22 cellular contexts compared by ENCODE assay signal in genomic region chr9:24036459-24036858, GRCh38.
DNase-seq lines count a peak whose midpoint lies in the region; ATAC-seq and TF ChIP-seq lines count a peak whose summit lies in the region.
"Had no signal": no experiment of that assay in that cellular context is flagged by ENCODE, and none has a peak within 500 bp of the region (broad histone marks: within the 10 kb centered on the region; RNA-seq: fewer than 3 reads in every experiment).

No MANE protein-coding gene starts in this region.

- peaks cover 38% of the 10 kb centered on the region for H3K4me1 ChIP-seq in GM23338 (ENCODE audit: insufficient read depth)
- H3K4me1 ChIP-seq: A549 had no signal

- no peaks in the 10 kb centered on the region for H3K27me3 ChIP-seq in GM23338 (ENCODE audit: insufficient read depth)
- H3K27me3 ChIP-seq: BLaER1 treated with 17β-estradiol and CSF1 and Interleukin-3, amounts not matched to agents 10 nM and 100 nM had no signal

- H4K20me1 ChIP-seq in GM23338 (replicated peaks; ENCODE audit: insufficient read depth) = no peaks in the 10 kb centered on the region
- H4K20me1 ChIP-seq: BLaER1 treated with 17β-estradiol and CSF1 and Interleukin-3, amounts not matched to agents 10 nM and 100 nM had no signal

- ATAC-seq in GM23338 (peak; percentile 31; the same call in 2 of the 3 replicates), GM21825 (IDR thresholded peaks at IDR 0.05; ENCODE audit: unreplicated experiment) (no peak)
- no peak for ATAC-seq in activated T-helper 17 cell treated with anti-CD3 and anti-CD28 coated beads, Interleukin-2, amount 50 U/mL, for 72 hours (replicated peaks)
- ATAC-seq: A549; CD8-positive, alpha-beta T cell; HepG2; PC-3; SK-N-SH treated with all-trans-retinoic acid at 6 μM for 48 hours; T-cell had no signal

- H3K4me1 Mint-ChIP-seq in GM23338 = peaks cover 40% of the 10 kb centered on the region
- peaks cover 31% of the 10 kb centered on the region for H3K4me1 Mint-ChIP-seq in brain
- H3K4me1 Mint-ChIP-seq in activated T-helper 17 cell treated with anti-CD3 and anti-CD28 coated beads, Interleukin-2, amount 50 U/mL, for 72 hours = no peaks in the 10 kb centered on the region
- H3K4me1 Mint-ChIP-seq: T-cell had no signal

- H3K4me3 Mint-ChIP-seq in GM23338 (peak overlapping the region; percentile 8; the same call in 2 of the 3 replicates), brain (peak overlapping the region in 1 of 5 experiments; percentile 23)
- H3K4me3 Mint-ChIP-seq in activated T-helper 17 cell treated with anti-CD3 and anti-CD28 coated beads, Interleukin-2, amount 50 U/mL, for 72 hours = no peak overlapping the region
- H3K4me3 Mint-ChIP-seq: CD8-positive, alpha-beta T cell; T-cell had no signal

- H3K4me3 ChIP-seq in GM23338 = peak overlapping the region; percentile 36; the same call in 1 of the 2 replicates
- H3K4me3 ChIP-seq: A549; BLaER1 treated with 17β-estradiol and CSF1 and Interleukin-3, amounts not matched to agents 10 nM and 100 nM; HAP-1 had no signal

- H3K36me3 ChIP-seq in GM23338 (ENCODE audit: insufficient read depth) = no peaks in the 10 kb centered on the region
- H3K36me3 ChIP-seq: BLaER1 treated with 17β-estradiol and CSF1 and Interleukin-3, amounts not matched to agents 10 nM and 100 nM; HAP-1 had no signal

- H3K27ac ChIP-seq in GM23338 (ENCODE audit: low read depth) = peak overlapping the region; percentile 90
- H3K27ac ChIP-seq: A549; BLaER1 treated with 17β-estradiol and CSF1 and Interleukin-3, amounts not matched to agents 10 nM and 100 nM had no signal

- H3K79me2 ChIP-seq in GM23338 (replicated peaks; ENCODE audit: insufficient read depth) = no peaks in the 10 kb centered on the region

- H2AFZ ChIP-seq in GM23338 = no peak overlapping the region

- H3K4me2 ChIP-seq in GM23338 = peak overlapping the region; percentile 69
- H3K4me2 ChIP-seq: A549; BLaER1 treated with 17β-estradiol and CSF1 and Interleukin-3, amounts not matched to agents 10 nM and 100 nM had no signal

- DNase-seq in GM23338 (ENCODE audit: low spot score) = peak; percentile 29
- DNase-seq in NCI-H446 treated with DMSO at 0.1 percent for 48 hours (lab: John Stamatoyannopoulos, UW) = peak; percentile 37
- DNase-seq in superior temporal gyrus (ENCODE audit: extremely low spot score) = peak; percentile 44
- no peak for DNase-seq in AG08396 (ENCODE audit: low spot score)
- DNase-seq: CD8-positive, alpha-beta T cell; DMS79 treated with DMSO at 0.1 percent for 48 hours; KBM-7; MV-4-11; NCI-H1930; NCI-H774; PC-3; RPMI8226; SIG-M5; T-cell had no signal

- H3K9me3 Mint-ChIP-seq in GM23338 (no peaks in the 10 kb centered on the region; the same call in 2 of the 3 replicates), brain (peaks cover 0 to 8% (median 2%) of the 10 kb centered on the region in 5 experiments)
- H3K9me3 Mint-ChIP-seq in activated T-helper 17 cell treated with anti-CD3 and anti-CD28 coated beads, Interleukin-2, amount 50 U/mL, for 72 hours = peaks cover 15% of the 10 kb centered on the region

- no peak for TF ChIP-seq CTCF in GM23338 (conservative IDR thresholded peaks at IDR 0.05; ENCODE audit: low read depth in 2 of 2)
- no peak for TF ChIP-seq CTCF in brain (conservative IDR thresholded peaks at IDR 0.05)

- H3K27ac Mint-ChIP-seq in GM23338 (peak overlapping the region; percentile 86), brain (peak overlapping the region in 3 of 5 experiments; percentile 6 to 19 (median 8))
- H3K27ac Mint-ChIP-seq in activated T-helper 17 cell treated with anti-CD3 and anti-CD28 coated beads, Interleukin-2, amount 50 U/mL, for 72 hours = no peak overlapping the region
- H3K27ac Mint-ChIP-seq: CD8-positive, alpha-beta T cell; T-cell had no signal

- H3F3A ChIP-seq in GM23338 (replicated peaks; ENCODE audit: low read depth) = no peaks in the 10 kb centered on the region

- H3K27me3 Mint-ChIP-seq in GM23338 (ENCODE audit: insufficient read depth, low read depth, poor library complexity) = no peaks in the 10 kb centered on the region
- H3K27me3 Mint-ChIP-seq in brain = peaks cover 4% of the 10 kb centered on the region
- H3K27me3 Mint-ChIP-seq in activated T-helper 17 cell treated with anti-CD3 and anti-CD28 coated beads, Interleukin-2, amount 50 U/mL, for 72 hours = no peaks in the 10 kb centered on the region
- H3K27me3 Mint-ChIP-seq: T-cell had no signal

- no peaks in the 10 kb centered on the region for H3K36me3 Mint-ChIP-seq in GM23338 (ENCODE audit: low read depth)
- H3K36me3 Mint-ChIP-seq in brain = no peaks in the 10 kb centered on the region
- H3K36me3 Mint-ChIP-seq in activated T-helper 17 cell treated with anti-CD3 and anti-CD28 coated beads, Interleukin-2, amount 50 U/mL, for 72 hours (ENCODE audit: low read depth) = no peaks in the 10 kb centered on the region
- H3K36me3 Mint-ChIP-seq: CD8-positive, alpha-beta T cell; T-cell had no signal

- peaks cover 8% of the 10 kb centered on the region; the same call in 1 of the 2 replicates for H3K9me2 ChIP-seq in GM23338 (ENCODE audit: insufficient read depth)

TF ChIP-seq in GM23338, 12 proteins besides CTCF, POLR2A, EP300 and RAD21 (continues in another document):
- TF ChIP-seq, protein P1, sequence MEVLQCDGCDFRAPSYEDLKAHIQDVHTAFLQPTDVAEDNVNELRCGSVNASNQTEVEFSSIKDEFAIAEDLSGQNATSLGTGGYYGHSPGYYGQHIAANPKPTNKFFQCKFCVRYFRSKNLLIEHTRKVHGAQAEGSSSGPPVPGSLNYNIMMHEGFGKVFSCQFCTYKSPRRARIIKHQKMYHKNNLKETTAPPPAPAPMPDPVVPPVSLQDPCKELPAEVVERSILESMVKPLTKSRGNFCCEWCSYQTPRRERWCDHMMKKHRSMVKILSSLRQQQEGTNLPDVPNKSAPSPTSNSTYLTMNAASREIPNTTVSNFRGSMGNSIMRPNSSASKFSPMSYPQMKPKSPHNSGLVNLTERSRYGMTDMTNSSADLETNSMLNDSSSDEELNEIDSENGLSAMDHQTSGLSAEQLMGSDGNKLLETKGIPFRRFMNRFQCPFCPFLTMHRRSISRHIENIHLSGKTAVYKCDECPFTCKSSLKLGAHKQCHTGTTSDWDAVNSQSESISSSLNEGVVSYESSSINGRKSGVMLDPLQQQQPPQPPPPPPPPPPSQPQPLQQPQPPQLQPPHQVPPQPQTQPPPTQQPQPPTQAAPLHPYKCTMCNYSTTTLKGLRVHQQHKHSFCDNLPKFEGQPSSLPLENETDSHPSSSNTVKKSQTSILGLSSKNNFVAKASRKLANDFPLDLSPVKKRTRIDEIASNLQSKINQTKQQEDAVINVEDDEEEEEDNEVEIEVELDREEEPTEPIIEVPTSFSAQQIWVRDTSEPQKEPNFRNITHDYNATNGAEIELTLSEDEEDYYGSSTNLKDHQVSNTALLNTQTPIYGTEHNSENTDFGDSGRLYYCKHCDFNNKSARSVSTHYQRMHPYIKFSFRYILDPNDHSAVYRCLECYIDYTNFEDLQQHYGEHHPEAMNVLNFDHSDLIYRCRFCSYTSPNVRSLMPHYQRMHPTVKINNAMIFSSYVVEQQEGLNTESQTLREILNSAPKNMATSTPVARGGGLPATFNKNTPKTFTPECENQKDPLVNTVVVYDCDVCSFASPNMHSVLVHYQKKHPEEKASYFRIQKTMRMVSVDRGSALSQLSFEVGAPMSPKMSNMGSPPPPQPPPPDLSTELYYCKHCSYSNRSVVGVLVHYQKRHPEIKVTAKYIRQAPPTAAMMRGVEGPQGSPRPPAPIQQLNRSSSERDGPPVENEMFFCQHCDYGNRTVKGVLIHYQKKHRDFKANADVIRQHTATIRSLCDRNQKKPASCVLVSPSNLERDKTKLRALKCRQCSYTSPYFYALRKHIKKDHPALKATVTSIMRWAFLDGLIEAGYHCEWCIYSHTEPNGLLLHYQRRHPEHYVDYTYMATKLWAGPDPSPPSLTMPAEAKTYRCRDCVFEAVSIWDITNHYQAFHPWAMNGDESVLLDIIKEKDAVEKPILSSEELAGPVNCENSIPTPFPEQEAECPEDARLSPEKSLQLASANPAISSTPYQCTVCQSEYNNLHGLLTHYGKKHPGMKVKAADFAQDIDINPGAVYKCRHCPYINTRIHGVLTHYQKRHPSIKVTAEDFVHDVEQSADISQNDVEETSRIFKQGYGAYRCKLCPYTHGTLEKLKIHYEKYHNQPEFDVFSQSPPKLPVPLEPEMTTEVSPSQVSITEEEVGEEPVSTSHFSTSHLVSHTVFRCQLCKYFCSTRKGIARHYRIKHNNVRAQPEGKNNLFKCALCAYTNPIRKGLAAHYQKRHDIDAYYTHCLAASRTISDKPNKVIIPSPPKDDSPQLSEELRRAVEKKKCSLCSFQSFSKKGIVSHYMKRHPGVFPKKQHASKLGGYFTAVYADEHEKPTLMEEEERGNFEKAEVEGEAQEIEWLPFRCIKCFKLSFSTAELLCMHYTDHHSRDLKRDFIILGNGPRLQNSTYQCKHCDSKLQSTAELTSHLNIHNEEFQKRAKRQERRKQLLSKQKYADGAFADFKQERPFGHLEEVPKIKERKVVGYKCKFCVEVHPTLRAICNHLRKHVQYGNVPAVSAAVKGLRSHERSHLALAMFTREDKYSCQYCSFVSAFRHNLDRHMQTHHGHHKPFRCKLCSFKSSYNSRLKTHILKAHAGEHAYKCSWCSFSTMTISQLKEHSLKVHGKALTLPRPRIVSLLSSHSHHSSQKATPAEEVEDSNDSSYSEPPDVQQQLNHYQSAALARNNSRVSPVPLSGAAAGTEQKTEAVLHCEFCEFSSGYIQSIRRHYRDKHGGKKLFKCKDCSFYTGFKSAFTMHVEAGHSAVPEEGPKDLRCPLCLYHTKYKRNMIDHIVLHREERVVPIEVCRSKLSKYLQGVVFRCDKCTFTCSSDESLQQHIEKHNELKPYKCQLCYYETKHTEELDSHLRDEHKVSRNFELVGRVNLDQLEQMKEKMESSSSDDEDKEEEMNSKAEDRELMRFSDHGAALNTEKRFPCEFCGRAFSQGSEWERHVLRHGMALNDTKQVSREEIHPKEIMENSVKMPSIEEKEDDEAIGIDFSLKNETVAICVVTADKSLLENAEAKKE (CRISPR knock-in tag; IDR thresholded peaks at IDR 0.05) = no peak
- TF ChIP-seq ZNF331 (CRISPR knock-in tag; IDR thresholded peaks at IDR 0.05; ENCODE audit: low read depth) = no peak
- TF ChIP-seq, protein P2, sequence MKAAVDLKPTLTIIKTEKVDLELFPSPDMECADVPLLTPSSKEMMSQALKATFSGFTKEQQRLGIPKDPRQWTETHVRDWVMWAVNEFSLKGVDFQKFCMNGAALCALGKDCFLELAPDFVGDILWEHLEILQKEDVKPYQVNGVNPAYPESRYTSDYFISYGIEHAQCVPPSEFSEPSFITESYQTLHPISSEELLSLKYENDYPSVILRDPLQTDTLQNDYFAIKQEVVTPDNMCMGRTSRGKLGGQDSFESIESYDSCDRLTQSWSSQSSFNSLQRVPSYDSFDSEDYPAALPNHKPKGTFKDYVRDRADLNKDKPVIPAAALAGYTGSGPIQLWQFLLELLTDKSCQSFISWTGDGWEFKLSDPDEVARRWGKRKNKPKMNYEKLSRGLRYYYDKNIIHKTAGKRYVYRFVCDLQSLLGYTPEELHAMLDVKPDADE (IDR thresholded peaks at IDR 0.05) = no peak
- no peak for TF ChIP-seq ZNF114 (CRISPR knock-in tag; IDR thresholded peaks at IDR 0.05)
- no peak for TF ChIP-seq EZH2phosphoT487 (IDR thresholded peaks at IDR 0.05; ENCODE audit: unreplicated experiment)
- no peak for TF ChIP-seq POLR2AphosphoS5 (IDR thresholded peaks at IDR 0.05; ENCODE audit: low read depth)
- no peak for TF ChIP-seq CREB1 (CRISPR knock-in tag; IDR thresholded peaks at IDR 0.05; ENCODE audit: low read depth)
